In genomic region chr10:132021046-132021445, GRCh38 we compare ENCODE assay signal across 1 cellular context.
TF ChIP-seq lines count a peak whose summit lies in the region.

No MANE protein-coding gene starts in this region.

TF ChIP-seq in H1, 55 proteins besides CTCF, POLR2A, EP300 and RAD21:
- TF ChIP-seq JUND (IDR thresholded peaks at IDR 0.05; ENCODE audit: low read length), result no peak
- no peak for TF ChIP-seq NRF1 (IDR thresholded peaks at IDR 0.05; ENCODE audit: low read depth, low read length)
- no peak for TF ChIP-seq RFX5 (IDR thresholded peaks at IDR 0.05; ENCODE audit: borderline replicate concordance, low read depth, low read length)
- TF ChIP-seq POU5F1 (IDR thresholded peaks at IDR 0.05; ENCODE audit: low read depth, low read length), result no peak
- no peak for TF ChIP-seq KDM4A (IDR thresholded peaks at IDR 0.05; ENCODE audit: low read depth, low read length, severe bottlenecking)
- no peak for TF ChIP-seq USF2 (IDR thresholded peaks at IDR 0.05; ENCODE audit: low read length)
